ENCODE assay signal across 6 cellular contexts in genomic region chr9:21334603-21334968, GRCh38. TPM values are rescaled to one million over a fixed set of nuclear protein-coding genes. Genes with fewer than 3 reads are reported as not detected.
DNase-seq lines count a peak whose midpoint lies in the region; ATAC-seq and TF ChIP-seq lines count a peak whose summit lies in the region.

No MANE protein-coding gene starts in this region.

- H3K9me3 Mint-ChIP-seq in brain = no peaks in the 10 kb centered on the region
- no peaks in the 10 kb centered on the region for H3K9me3 Mint-ChIP-seq in nephron

- H3K4me3 Mint-ChIP-seq in brain (peak overlapping the region; percentile 90 to 98 (median 92)), nephron (peak overlapping the region; percentile 91 to 98 (median 95))

- H3K27me3 Mint-ChIP-seq in brain (peaks cover 13% of the 10 kb centered on the region), nephron (ENCODE audit: low read depth) (no peaks in the 10 kb centered on the region)

- H3K36me3 Mint-ChIP-seq in brain (peaks cover 23% of the 10 kb centered on the region), nephron (ENCODE audit: low read depth) (peaks cover 23% of the 10 kb centered on the region)

- H3K27ac Mint-ChIP-seq in brain (peak overlapping the region; percentile 95 to 98 (median 98)), nephron (peak overlapping the region; percentile 97 to 99 (median 99))

- H3K4me1 Mint-ChIP-seq in brain (peaks cover 59% of the 10 kb centered on the region), nephron (peaks cover 42% of the 10 kb centered on the region)

- peak; percentile 5 for ATAC-seq in HG03060 (IDR thresholded peaks at IDR 0.05; ENCODE audit: low read depth, unreplicated experiment)

- no peak for TF ChIP-seq CTCF in brain (conservative IDR thresholded peaks at IDR 0.05)
- TF ChIP-seq CTCF in nephron (IDR thresholded peaks at IDR 0.05; ENCODE audit: unreplicated experiment in 3 of 3) = no peak

- peak; percentile 14 for DNase-seq in EL
- no peak for DNase-seq in NCI-H2107 treated with DMSO at 0.1 percent for 48 hours (lab: John Stamatoyannopoulos, UW; ENCODE audit: unreplicated experiment)
- DNase-seq in AG08395 (ENCODE audit: low spot score) = no peak

RNA-seq across cellular contexts. Expression of gene KLHL9, which starts 0.6 kb away (rescaled TPM):
- polyA plus RNA-seq in brain (ENCODE audit: insufficient read depth, low read depth, low replicate concordance) = 10.6 TPM

RNA-seq across cellular contexts. Expression of gene IFNA6, which starts 16.1 kb away (rescaled TPM):
- not detected for polyA plus RNA-seq in brain (ENCODE audit: insufficient read depth, low read depth, low replicate concordance)

RNA-seq across cellular contexts. Expression of gene IFNA5, which starts 29.5 kb away (rescaled TPM):
- polyA plus RNA-seq in brain (ENCODE audit: insufficient read depth, low read depth, low replicate concordance) = not detected

RNA-seq across cellular contexts. Expression of gene IFNA13, which starts 33.3 kb away (rescaled TPM):
- not detected for polyA plus RNA-seq in brain (ENCODE audit: insufficient read depth, low read depth, low replicate concordance)

RNA-seq across cellular contexts. Expression of gene IFNA2, which starts 50.6 kb away (rescaled TPM):
- polyA plus RNA-seq in brain (ENCODE audit: insufficient read depth, low read depth, low replicate concordance) = not detected
